21 cellular contexts compared by ENCODE assay signal in genomic region chr6:3322366-3322890, GRCh38.
"Had no signal": no experiment of that assay in that cellular context is flagged by ENCODE, and none has a peak within 500 bp of the region (broad histone marks: within the 10 kb centered on the region; RNA-seq: fewer than 3 reads in every experiment).

No MANE protein-coding gene starts in this region.

- H3K36me3 ChIP-seq: heart right ventricle, left lung, prostate gland, thoracic aorta, upper lobe of left lung had no signal

- H3K27ac ChIP-seq: esophagus muscularis mucosa, gastroesophageal sphincter, prostate gland, thoracic aorta, WERI-Rb-1 had no signal

- H3K4me3 ChIP-seq: esophagus muscularis mucosa, gastroesophageal sphincter, heart right ventricle, left lung, prostate gland, smooth muscle cell, stomach, thoracic aorta, upper lobe of left lung had no signal

- H3K27ac Mint-ChIP-seq: activated naive CD4-positive, alpha-beta T cell treated with anti-CD3 and anti-CD28 coated beads, Interleukin-2, amount 50 U/mL, for 24 hours; activated T-cell treated with anti-CD3 and anti-CD28 coated beads, Interleukin-2, amount 50 U/mL, for 72 hours; dendritic cell treated with granulocyte-macrophage colony-stimulating factor and Interleukin-4, amounts not matched to agents 40 ng/mL and 50 ng/mL, for 4 days; nephron had no signal

- H3K9me3 Mint-ChIP-seq: activated naive CD4-positive, alpha-beta T cell treated with anti-CD3 and anti-CD28 coated beads, Interleukin-2, amount 50 U/mL, for 24 hours; activated T-cell treated with anti-CD3 and anti-CD28 coated beads, Interleukin-2, amount 50 U/mL, for 72 hours; dendritic cell treated with granulocyte-macrophage colony-stimulating factor and Interleukin-4, amounts not matched to agents 40 ng/mL and 50 ng/mL, for 4 days; nephron; stimulated activated effector memory CD8-positive, alpha-beta T cell treated with anti-CD3 and anti-CD28 coated beads, Interleukin-12 subunit alpha, Interleukin-12 subunit beta, amount 100 ng/mL, for 72 hours had no signal

- ATAC-seq: activated T-cell treated with anti-CD3 and anti-CD28 coated beads, Interleukin-2, amount 50 U/mL, for 72 hours; gastroesophageal sphincter; heart right ventricle; left lung; right cardiac atrium; stimulated activated effector memory CD8-positive, alpha-beta T cell treated with anti-CD3 and anti-CD28 coated beads, Interleukin-12 subunit alpha, Interleukin-12 subunit beta, amount 100 ng/mL, for 72 hours had no signal

- H3K27me3 Mint-ChIP-seq: activated naive CD4-positive, alpha-beta T cell treated with anti-CD3 and anti-CD28 coated beads, Interleukin-2, amount 50 U/mL, for 24 hours had no signal

- H3K4me3 Mint-ChIP-seq: activated naive CD4-positive, alpha-beta T cell treated with anti-CD3 and anti-CD28 coated beads, Interleukin-2, amount 50 U/mL, for 24 hours; activated T-cell treated with anti-CD3 and anti-CD28 coated beads, Interleukin-2, amount 50 U/mL, for 72 hours; dendritic cell treated with granulocyte-macrophage colony-stimulating factor and Interleukin-4, amounts not matched to agents 40 ng/mL and 50 ng/mL, for 4 days; nephron; stimulated activated effector memory CD8-positive, alpha-beta T cell treated with anti-CD3 and anti-CD28 coated beads, Interleukin-12 subunit alpha, Interleukin-12 subunit beta, amount 100 ng/mL, for 72 hours had no signal

- H3K9me3 ChIP-seq: esophagus muscularis mucosa, gastroesophageal sphincter, heart right ventricle, left lung, prostate gland, stomach, thoracic aorta, upper lobe of left lung had no signal

- H3K27me3 ChIP-seq: esophagus muscularis mucosa, gastroesophageal sphincter, heart right ventricle, left lung, stomach, upper lobe of left lung had no signal

- H3K36me3 Mint-ChIP-seq: activated naive CD4-positive, alpha-beta T cell treated with anti-CD3 and anti-CD28 coated beads, Interleukin-2, amount 50 U/mL, for 24 hours had no signal

- DNase-seq: activated CD4-positive, alpha-beta T cell treated with anti-CD3 and anti-CD28 coated beads, Interleukin-2, amount 50 U/mL, for 4 hours; activated gamma-delta T cell; activated T-cell treated with anti-CD3 and anti-CD28 coated beads, Interleukin-2, amount 50 U/mL, for 72 hours; effector CD8-positive, alpha-beta T cell; heart right ventricle; left lung; midbrain; right cardiac atrium; stimulated activated CD4-positive, alpha-beta T cell treated with anti-CD3 and anti-CD28 coated beads, Interleukin-4, amount 100 ng/mL, for 24 hours; WERI-Rb-1 had no signal

- H3K4me1 ChIP-seq: prostate gland had no signal
